28 cellular contexts compared by ENCODE assay signal in the genomic region with DNA sequence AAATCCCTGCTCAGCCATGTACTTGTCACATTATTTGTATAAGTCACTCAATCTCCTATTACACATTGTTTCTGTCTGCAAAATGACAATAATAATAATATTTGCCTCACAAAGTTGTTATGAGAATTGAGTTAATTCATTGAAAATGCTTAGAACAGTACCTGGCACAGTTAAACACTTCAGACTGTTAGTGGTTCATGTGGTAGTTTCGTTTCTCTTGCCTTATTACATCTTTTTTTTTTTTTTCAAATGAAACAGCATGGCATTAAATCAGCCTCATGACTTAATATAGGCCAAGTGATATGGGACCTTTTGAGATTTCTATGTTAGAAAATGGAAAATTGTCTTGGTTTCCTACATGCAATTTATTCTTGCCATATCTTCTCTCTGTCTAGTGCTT.
"Had no signal": no experiment of that assay in that cellular context is flagged by ENCODE, and none has a peak within 500 bp of the region (broad histone marks: within the 10 kb centered on the region; RNA-seq: fewer than 3 reads in every experiment).

No MANE protein-coding gene starts in this region.

- H3K36me3 Mint-ChIP-seq: naive thymus-derived CD8-positive, alpha-beta T cell; stimulated activated effector memory CD8-positive, alpha-beta T cell treated with anti-CD3 and anti-CD28 coated beads, Interleukin-12 subunit alpha, Interleukin-12 subunit beta, amount 100 ng/mL, for 72 hours; stimulated activated naive B cell treated with anti-CD40 and anti-IgM and Interleukin-4, amounts not matched to agents 10 μg/mL and 1 μg/mL and 100 μg/mL, for 72 hours had no signal

- H3K4me1 Mint-ChIP-seq: nephron progenitor cell; neural crest cell; stimulated activated effector memory CD8-positive, alpha-beta T cell treated with anti-CD3 and anti-CD28 coated beads, Interleukin-12 subunit alpha, Interleukin-12 subunit beta, amount 100 ng/mL, for 72 hours; stimulated activated naive B cell treated with anti-CD40 and anti-IgM and Interleukin-4, amounts not matched to agents 10 μg/mL and 1 μg/mL and 100 μg/mL, for 72 hours had no signal

- H3K27ac Mint-ChIP-seq: naive thymus-derived CD8-positive, alpha-beta T cell; nephron progenitor cell; progenitor cell of endocrine pancreas; stimulated activated effector memory CD8-positive, alpha-beta T cell treated with anti-CD3 and anti-CD28 coated beads, Interleukin-12 subunit alpha, Interleukin-12 subunit beta, amount 100 ng/mL, for 72 hours; stimulated activated naive B cell treated with anti-CD40 and anti-IgM and Interleukin-4, amounts not matched to agents 10 μg/mL and 1 μg/mL and 100 μg/mL, for 72 hours; stimulated activated naive CD8-positive, alpha-beta T cell treated with anti-CD3 and anti-CD28 coated beads, Interleukin-15, Interleukin-2, amounts not matched to agents 100 ng/mL and 50 ng/mL, for 24 hours had no signal

- H3K9me3 Mint-ChIP-seq: naive thymus-derived CD8-positive, alpha-beta T cell; nephron progenitor cell; neural crest cell; stimulated activated effector memory CD8-positive, alpha-beta T cell treated with anti-CD3 and anti-CD28 coated beads, Interleukin-12 subunit alpha, Interleukin-12 subunit beta, amount 100 ng/mL, for 72 hours; stimulated activated naive B cell treated with anti-CD40 and anti-IgM and Interleukin-4, amounts not matched to agents 10 μg/mL and 1 μg/mL and 100 μg/mL, for 72 hours; stimulated activated naive CD8-positive, alpha-beta T cell treated with anti-CD3 and anti-CD28 coated beads, Interleukin-15, Interleukin-2, amounts not matched to agents 100 ng/mL and 50 ng/mL, for 24 hours had no signal

- H3K27ac ChIP-seq: neutrophil, pancreas, psoas muscle, right lobe of liver, sigmoid colon, stomach, thoracic aorta, thyroid gland, tibial nerve, upper lobe of left lung, vagina had no signal

- ATAC-seq: naive thymus-derived CD8-positive, alpha-beta T cell; pancreas; psoas muscle; right cardiac atrium; right lobe of liver; stimulated activated effector memory CD8-positive, alpha-beta T cell treated with anti-CD3 and anti-CD28 coated beads, Interleukin-12 subunit alpha, Interleukin-12 subunit beta, amount 100 ng/mL, for 72 hours; stimulated activated naive B cell treated with anti-CD40 and anti-IgM and Interleukin-4, amounts not matched to agents 10 μg/mL and 1 μg/mL and 100 μg/mL, for 72 hours had no signal

- DNase-seq: naive thymus-derived CD8-positive, alpha-beta T cell; nephron progenitor cell; nucleus accumbens; pancreas; posterior cingulate gyrus; psoas muscle; right cardiac atrium; right lobe of liver; sigmoid colon; small intestine; stimulated activated CD4-positive, alpha-beta T cell treated with anti-CD3 and anti-CD28 coated beads, Interleukin-15, amount 100 ng/mL, for 24 hours; stimulated activated CD4-positive, alpha-beta T cell treated with anti-CD3 and anti-CD28 coated beads, Interleukin-2, amount 100 ng/mL, for 24 hours; stimulated activated CD4-positive, alpha-beta T cell treated with anti-CD3 and anti-CD28 coated beads, Interleukin-2, amount 100 ng/mL, for 48 hours; stimulated activated CD4-positive, alpha-beta T cell treated with anti-CD3 and anti-CD28 coated beads, Interleukin-4, amount 100 ng/mL, for 24 hours; stimulated activated naive B cell treated with anti-CD40 and anti-IgM and Interleukin-4, amounts not matched to agents 10 μg/mL and 1 μg/mL and 100 μg/mL, for 72 hours; stimulated activated naive CD4-positive, alpha-beta T cell treated with Interleukin-2 at 50 U/mL for 16 hours; stomach; thyroid gland; trophoblast cell; upper lobe of left lung had no signal

- H3K9me3 ChIP-seq: neutrophil, pancreas, psoas muscle, right lobe of liver, sigmoid colon, stomach, thoracic aorta, thyroid gland, tibial nerve, upper lobe of left lung, vagina had no signal

- H3K4me3 ChIP-seq: pancreas, psoas muscle, right lobe of liver, sigmoid colon, stomach, thoracic aorta, thyroid gland, tibial nerve, upper lobe of left lung, vagina had no signal

- H3K27me3 ChIP-seq: right lobe of liver, sigmoid colon, thyroid gland, tibial nerve, upper lobe of left lung, vagina had no signal

- H3K4me3 Mint-ChIP-seq: naive thymus-derived CD8-positive, alpha-beta T cell; nephron progenitor cell; neural crest cell; stimulated activated effector memory CD8-positive, alpha-beta T cell treated with anti-CD3 and anti-CD28 coated beads, Interleukin-12 subunit alpha, Interleukin-12 subunit beta, amount 100 ng/mL, for 72 hours; stimulated activated naive B cell treated with anti-CD40 and anti-IgM and Interleukin-4, amounts not matched to agents 10 μg/mL and 1 μg/mL and 100 μg/mL, for 72 hours; stimulated activated naive CD8-positive, alpha-beta T cell treated with anti-CD3 and anti-CD28 coated beads, Interleukin-15, Interleukin-2, amounts not matched to agents 100 ng/mL and 50 ng/mL, for 24 hours had no signal

- H3K4me1 ChIP-seq: pancreas, psoas muscle, right lobe of liver, sigmoid colon, stomach, tibial nerve, upper lobe of left lung, vagina had no signal

- H3K36me3 ChIP-seq: neutrophil, pancreas, right lobe of liver, sigmoid colon, stomach, thoracic aorta, thyroid gland, tibial nerve, upper lobe of left lung, vagina had no signal
